In genomic region chr6:6315660-6316059, GRCh38 we compare ENCODE assay signal across 8 cellular contexts. TPM values are rescaled to one million over a fixed set of nuclear protein-coding genes. Genes with fewer than 3 reads are reported as not detected.
DNase-seq lines count a peak whose midpoint lies in the region; ATAC-seq, FAIRE-seq and TF ChIP-seq lines count a peak whose summit lies in the region.

No MANE protein-coding gene starts in this region.

- H3K4me1 ChIP-seq in DOHH2 (ENCODE audit: control insufficient read depth, low read length) (peaks cover 45% of the 10 kb centered on the region), H1 (replicated peaks in 1 of 4; ENCODE audit: control insufficient read depth in 3 of 4, insufficient read depth in 4 of 4, low read length in 3 of 4) (peaks cover 2 to 10% (median 4%) of the 10 kb centered on the region in 4 experiments; a peak in 5 of 7 replicates)

- POLR2A ChIA-PET in H1 (lab: Charles Lee; ENCODE audit: partially characterized antibody), result interaction anchor here (0.6 kb wide), 1 partner anchor 264 kb away, joined by 3 read pairs; no protein-coding TSS in a partner anchor

- H3F3A ChIP-seq in DOHH2 (ENCODE audit: control insufficient read depth, insufficient read depth), result no peaks in the 10 kb centered on the region

- H2BK20ac ChIP-seq in H1 (ENCODE audit: low read length), result no peak overlapping the region

- H3K27ac ChIP-seq in DOHH2 (ENCODE audit: low read depth, low read length) (no peak overlapping the region), H1 (ENCODE audit: low read depth, low read length) (no peak overlapping the region)

- no peak overlapping the region for H2BK12ac ChIP-seq in H1 (ENCODE audit: low read depth, low read length)

- H3K23ac ChIP-seq in H1 (ENCODE audit: insufficient read length), result no peak overlapping the region

- no peaks in the 10 kb centered on the region for H3K36me3 ChIP-seq in DOHH2 (ENCODE audit: control insufficient read depth, low read length)
- no peaks in the 10 kb centered on the region for H3K36me3 ChIP-seq in H1 (ENCODE audit: control insufficient read depth in 2 of 4, insufficient read depth in 4 of 4, low read length in 3 of 4)

- CTCF ChIA-PET in H1 (lab: Charles Lee; ENCODE audit: partially characterized antibody), result interaction anchor here (0.6 to 1.9 kb wide), 14 partner anchors 8 to 1580 kb away, joined by 3 to 5 read pairs (median 3); no protein-coding TSS in a partner anchor

- H2BK5ac ChIP-seq in H1 (ENCODE audit: low read depth, low read length), result no peak overlapping the region

- H3K4me2 ChIP-seq in DOHH2 (ENCODE audit: low read length), result no peak overlapping the region
- H3K4me2 ChIP-seq in H1 (ENCODE audit: insufficient read depth in 1 of 2, low read depth in 2 of 2, low read length in 2 of 2), result no peak overlapping the region

- peak; percentile 70 for DNase-seq in RPMI8226
- DNase-seq in H1 (ENCODE audit: low read depth in 1 of 2, low spot score in 2 of 2), result peak in 1 of 2 experiments; percentile 69
- peak; percentile 61 for DNase-seq in mucosa of gallbladder (ENCODE audit: low spot score)
- DNase-seq in COR-L47 (lab: John Stamatoyannopoulos, UW), result no peak

- H3K79me2 ChIP-seq in DOHH2 (ENCODE audit: control insufficient read depth, low read length) (no peaks in the 10 kb centered on the region), H1 (ENCODE audit: control insufficient read depth in 1 of 2, insufficient read depth in 2 of 2, low read length in 2 of 2) (no peaks in the 10 kb centered on the region)

- TF ChIP-seq CTCF in DOHH2 (IDR thresholded peaks at IDR 0.05; ENCODE audit: low read depth, low read length, poor library complexity, severe bottlenecking) (peak; percentile 88), H1 (IDR thresholded peaks at IDR 0.05; ENCODE audit: control extremely low read depth in 1 of 3, insufficient read depth in 1 of 3, low read depth in 1 of 3, low read length in 3 of 3) (peak; percentile 29 to 83 (median 71))

- no peak overlapping the region for H3K9ac ChIP-seq in H1 (replicated peaks in 1 of 4; ENCODE audit: extremely low read depth in 1 of 4, low read depth in 3 of 4, low read length in 3 of 4)

- no peak overlapping the region for H2BK120ac ChIP-seq in H1 (replicated peaks; ENCODE audit: low read depth, low read length)

- H3K27me3 ChIP-seq in DOHH2 (ENCODE audit: control insufficient read depth, low read length), result peaks cover 6% of the 10 kb centered on the region
- H3K27me3 ChIP-seq in H1 (replicated peaks in 1 of 4; ENCODE audit: control insufficient read depth in 3 of 4, extremely low read depth in 1 of 4, insufficient read depth in 3 of 4, low read length in 3 of 4), result peaks cover 0 to 13% (median 13%) of the 10 kb centered on the region in 4 experiments; a peak in 6 of 7 replicates

- no peak overlapping the region for H3K14ac ChIP-seq in H1 (ENCODE audit: insufficient read length)

- H3K56ac ChIP-seq in H1 (replicated peaks; ENCODE audit: insufficient read length, low read depth, low read length), result no peak overlapping the region

- peak; percentile 92 for FAIRE-seq in H1 (lab: Jason Lieb, UNC)

- WGBS in H1 (ENCODE audit: extremely low coverage in 1 of 2, insufficient coverage in 1 of 2, insufficient read length in 1 of 2, insufficient replicate concordance in 2 of 2, low coverage in 1 of 2, low lambda C conversion rate in 2 of 2, missing lambda C conversion rate in 1 of 2), 2 experiments, result 33% methylated on average over 6 of the region's 6 CpGs; no CpG with 5 or more reads in 1 of the 2 experiments

- H3K79me1 ChIP-seq in H1 (ENCODE audit: low read depth, low read length), result no peaks in the 10 kb centered on the region

- H4K91ac ChIP-seq in H1 (replicated peaks; ENCODE audit: insufficient read length, low read length), result no peak overlapping the region

- no peak overlapping the region for H3K4ac ChIP-seq in H1 (replicated peaks; ENCODE audit: insufficient read length, low read depth, low read length)

- H3K18ac ChIP-seq in H1 (ENCODE audit: extremely low read depth, low read length), result no peak overlapping the region

- ATAC-seq in HG02798 (IDR thresholded peaks at IDR 0.05; ENCODE audit: poor library complexity, unreplicated experiment), result peak; percentile 41
- no peak for ATAC-seq in HG03354 (IDR thresholded peaks at IDR 0.05; ENCODE audit: poor library complexity, severe bottlenecking, unreplicated experiment)
- ATAC-seq in HG02981 (IDR thresholded peaks at IDR 0.05; ENCODE audit: unreplicated experiment), result no peak

- no peaks in the 10 kb centered on the region for H3K9me2 ChIP-seq in DOHH2 (replicated peaks; ENCODE audit: control insufficient read depth, low read length)

- TF ChIP-seq EP300 in H1 (IDR thresholded peaks at IDR 0.05; ENCODE audit: borderline replicate concordance in 1 of 2, low read depth in 2 of 2, low read length in 2 of 2), result no peak

- no peaks in the 10 kb centered on the region for H4K20me1 ChIP-seq in DOHH2 (ENCODE audit: control insufficient read depth, insufficient read depth, low read depth, low read length)
- H4K20me1 ChIP-seq in H1 (replicated peaks in 1 of 2; ENCODE audit: control insufficient read depth in 1 of 2, insufficient read depth in 2 of 2, low read length in 2 of 2), result no peaks in the 10 kb centered on the region

- H4K5ac ChIP-seq in H1 (ENCODE audit: insufficient read length, low read depth, low read length), result no peak overlapping the region

- TF ChIP-seq POLR2A in H1 (IDR thresholded peaks at IDR 0.05; ENCODE audit: control extremely low read depth in 1 of 2, low read depth in 2 of 2, low read length in 2 of 2), result no peak

- H3K4me3 ChIP-seq in DOHH2 (ENCODE audit: low read length) (no peak overlapping the region), H1 (ENCODE audit: extremely low read depth in 1 of 4, insufficient read depth in 2 of 4, low read depth in 3 of 4, low read length in 4 of 4) (no peak overlapping the region)

- H4K8ac ChIP-seq in H1 (ENCODE audit: extremely low read depth, insufficient read depth, low read length), result no peak overlapping the region

- H2AK5ac ChIP-seq in H1 (ENCODE audit: low read depth, low read length), result no peak overlapping the region

- peak; percentile 73 to 81 for TF ChIP-seq RAD21 in H1 (IDR thresholded peaks at IDR 0.05 in 1 of 2, conservative IDR thresholded peaks at IDR 0.05 in 1 of 2; ENCODE audit: low read depth in 2 of 2, low read length in 2 of 2)

- H2BK15ac ChIP-seq in H1 (ENCODE audit: low read length), result no peak overlapping the region

- H2AFZ ChIP-seq in H1 (ENCODE audit: low read length), result no peak overlapping the region

- no peaks in the 10 kb centered on the region for H3K9me3 ChIP-seq in DOHH2 (ENCODE audit: control insufficient read depth, insufficient read depth, low read length)
- H3K9me3 ChIP-seq in H1 (ENCODE audit: insufficient read depth in 2 of 2, low read depth in 1 of 2, low read length in 1 of 2), result no peaks in the 10 kb centered on the region

- peaks cover 7% of the 10 kb centered on the region; the same call in 1 of the 2 replicates for H3K23me2 ChIP-seq in H1 (ENCODE audit: low read depth, low read length)

TF ChIP-seq in H1, 55 proteins besides CTCF, POLR2A, EP300 and RAD21:
- no peak for TF ChIP-seq CHD2 (IDR thresholded peaks at IDR 0.05; ENCODE audit: low read length)
- no peak for TF ChIP-seq E2F6 (IDR thresholded peaks at IDR 0.05)
- no peak for TF ChIP-seq JUND (IDR thresholded peaks at IDR 0.05; ENCODE audit: low read length)

RNA-seq across cellular contexts. Expression of gene F13A1, which starts 4.8 kb away (rescaled TPM):
- total RNA-seq in H1 (2021; fragmentation: NEBNext Ultra II Directional; extraction: Animal tissue kit (Norgen Biotek cat#: 25700)), result 1.5 and 1.7 TPM in 2 replicates
- polyA plus RNA-seq in H1 (2011; rRNA removed), result 0.57 and 0.67 TPM in 2 replicates
- 0.87 TPM for polyA plus RNA-seq in H1 (2011; cell fraction: cytosol; rRNA removed)
- polyA plus RNA-seq in H1 (2011; cell fraction: nucleus; rRNA removed), result 1.6 TPM
- 0.60 to 1.2 TPM (median 0.78 TPM) in 4 replicates for polyA plus RNA-seq in H1 (2012, experiment 1 of 2)
- polyA plus RNA-seq in H1 (2012, experiment 2 of 2), result 0.42 TPM
- polyA plus RNA-seq in H1 (2013, experiment 1 of 2), result 0.69 TPM
- polyA plus RNA-seq in H1 (2013, experiment 2 of 2), result 0.74 TPM
- 3.5 and 4.2 TPM in 2 replicates for polyA minus RNA-seq in H1 (2011; rRNA and poly(A)+ RNA removed)
- polyA minus RNA-seq in H1 (2011; cell fraction: cytosol; rRNA and poly(A)+ RNA removed), result 0.73 TPM
- polyA minus RNA-seq in H1 (2011; cell fraction: nucleus; rRNA and poly(A)+ RNA removed), result 6.2 TPM
- 55.1 TPM for total RNA-seq in mucosa of gallbladder

Comparison
In these comparisons a context has a peak if more than half of its experiments do, and no peak if none do; other contexts are left out.
1. RNA of gene F13A1, which starts 4.8 kb away (total RNA-seq): 55.1 TPM in mucosa of gallbladder (single experiment); 1.5 to 1.7 TPM in H1; every median in the first group is over 10 times any median in the second.